1 cellular context compared by ENCODE assay signal in the genomic region with DNA sequence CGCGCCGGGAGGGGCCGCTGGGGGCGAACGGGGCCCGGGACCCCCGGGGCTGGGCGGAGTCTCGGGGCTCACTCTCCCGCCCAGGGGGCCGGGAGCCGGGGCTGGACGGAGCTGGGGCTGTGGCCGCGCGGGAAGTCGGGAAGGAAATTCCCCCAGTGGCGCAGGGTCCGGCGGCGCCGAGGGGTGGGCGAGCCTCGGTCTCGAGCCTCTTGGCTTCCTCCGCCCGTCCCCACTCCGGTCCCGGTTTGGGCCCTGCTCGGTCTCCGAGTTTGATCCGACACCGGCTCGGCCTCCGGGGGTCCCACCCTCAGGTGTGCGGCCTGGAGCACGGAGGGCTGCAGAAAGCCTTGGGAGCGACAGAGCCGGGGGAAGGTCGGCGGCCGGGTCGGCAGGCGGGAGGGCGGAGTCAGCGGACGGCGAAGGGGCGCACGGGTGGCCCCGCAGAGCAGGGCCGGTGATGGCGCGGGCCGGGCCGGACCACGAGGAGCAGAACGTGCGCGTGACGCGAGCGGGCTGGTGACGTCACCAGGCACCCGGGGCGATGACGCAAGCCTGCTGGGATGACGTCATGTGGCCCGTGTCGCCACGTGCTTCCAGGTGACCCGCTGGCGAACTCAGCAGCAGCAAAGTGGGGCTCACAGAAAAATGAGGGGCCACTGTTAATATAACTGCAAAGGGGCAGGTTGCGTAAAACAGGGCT.
TF ChIP-seq lines count a peak whose summit lies in the region.

No MANE protein-coding gene starts in this region.

TF ChIP-seq in K562, 482 proteins besides CTCF, POLR2A, EP300 and RAD21 (continued from another document and continues in another):
- TF ChIP-seq ZNF609 (CRISPR knock-in tag; IDR thresholded peaks at IDR 0.05; ENCODE audit: borderline replicate concordance) = peak; percentile 98
- no peak for TF ChIP-seq CCAR2 (IDR thresholded peaks at IDR 0.05; ENCODE audit: low read depth, low read length)
- no peak for TF ChIP-seq ZNF384 (IDR thresholded peaks at IDR 0.05; ENCODE audit: low read depth, low read length)
- TF ChIP-seq ZNF197 (CRISPR knock-in tag; IDR thresholded peaks at IDR 0.05; ENCODE audit: low read depth) = 0 out of 2 replicates have a peak, but pooled peaks have one; percentile 54
- peak; percentile 66 for TF ChIP-seq TFE3 (CRISPR knock-in tag; IDR thresholded peaks at IDR 0.05)
- peak; percentile 91; the same call in 1 of the 2 replicates for TF ChIP-seq ZNF76 (CRISPR knock-in tag; IDR thresholded peaks at IDR 0.05; ENCODE audit: borderline replicate concordance)
- TF ChIP-seq BRF1 (IDR thresholded peaks at IDR 0.05; ENCODE audit: borderline replicate concordance, extremely low read depth, insufficient read length) = no peak
- no peak for TF ChIP-seq CEBPZ (IDR thresholded peaks at IDR 0.05; ENCODE audit: borderline replicate concordance, low read depth, low read length)
- TF ChIP-seq, protein P1, sequence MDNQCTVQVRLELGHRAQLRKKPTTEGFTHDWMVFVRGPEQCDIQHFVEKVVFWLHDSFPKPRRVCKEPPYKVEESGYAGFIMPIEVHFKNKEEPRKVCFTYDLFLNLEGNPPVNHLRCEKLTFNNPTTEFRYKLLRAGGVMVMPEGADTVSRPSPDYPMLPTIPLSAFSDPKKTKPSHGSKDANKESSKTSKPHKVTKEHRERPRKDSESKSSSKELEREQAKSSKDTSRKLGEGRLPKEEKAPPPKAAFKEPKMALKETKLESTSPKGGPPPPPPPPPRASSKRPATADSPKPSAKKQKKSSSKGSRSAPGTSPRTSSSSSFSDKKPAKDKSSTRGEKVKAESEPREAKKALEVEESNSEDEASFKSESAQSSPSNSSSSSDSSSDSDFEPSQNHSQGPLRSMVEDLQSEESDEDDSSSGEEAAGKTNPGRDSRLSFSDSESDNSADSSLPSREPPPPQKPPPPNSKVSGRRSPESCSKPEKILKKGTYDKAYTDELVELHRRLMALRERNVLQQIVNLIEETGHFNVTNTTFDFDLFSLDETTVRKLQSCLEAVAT (IDR thresholded peaks at IDR 0.05) = peak in 1 of 2 experiments; percentile 45; a peak in 1 of 4 replicates
- TF ChIP-seq ARID2 (IDR thresholded peaks at IDR 0.05) = no peak
- TF ChIP-seq, protein P2, sequence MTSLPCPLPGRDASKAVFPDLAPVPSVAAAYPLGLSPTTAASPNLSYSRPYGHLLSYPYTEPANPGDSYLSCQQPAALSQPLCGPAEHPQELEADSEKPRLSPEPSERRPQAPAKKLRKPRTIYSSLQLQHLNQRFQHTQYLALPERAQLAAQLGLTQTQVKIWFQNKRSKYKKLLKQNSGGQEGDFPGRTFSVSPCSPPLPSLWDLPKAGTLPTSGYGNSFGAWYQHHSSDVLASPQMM (CRISPR knock-in tag; IDR thresholded peaks at IDR 0.05) = no peak
- peak; percentile 62; the same call in 1 of the 2 replicates for TF ChIP-seq SNIP1 (IDR thresholded peaks at IDR 0.05; ENCODE audit: low read depth)
- no peak for TF ChIP-seq HNRNPK (IDR thresholded peaks at IDR 0.05; ENCODE audit: low read depth, low read length, poor library complexity, severe bottlenecking)
- peak; percentile 95 for TF ChIP-seq SP1 (CRISPR knock-in tag; IDR thresholded peaks at IDR 0.05)
- TF ChIP-seq TAL1 (IDR thresholded peaks at IDR 0.05) = no peak
- no peak for TF ChIP-seq SRSF1 (IDR thresholded peaks at IDR 0.05; ENCODE audit: low read depth, low read length)
- TF ChIP-seq HDAC3 (IDR thresholded peaks at IDR 0.05; ENCODE audit: borderline replicate concordance, partially characterized antibody) = no peak
- no peak for TF ChIP-seq ZNF140 (CRISPR knock-in tag; IDR thresholded peaks at IDR 0.05)
- no peak; the same call in 1 of the 2 replicates for TF ChIP-seq ZSCAN29 (IDR thresholded peaks at IDR 0.05)
- TF ChIP-seq ZBED1 (IDR thresholded peaks at IDR 0.05) = no peak
- TF ChIP-seq MED1 (CRISPR knock-in tag; IDR thresholded peaks at IDR 0.05; ENCODE audit: borderline replicate concordance) = peak; percentile 93; the same call in 1 of the 2 replicates
- TF ChIP-seq ZEB2 (IDR thresholded peaks at IDR 0.05) = peak; percentile 81
- TF ChIP-seq, protein P3, sequence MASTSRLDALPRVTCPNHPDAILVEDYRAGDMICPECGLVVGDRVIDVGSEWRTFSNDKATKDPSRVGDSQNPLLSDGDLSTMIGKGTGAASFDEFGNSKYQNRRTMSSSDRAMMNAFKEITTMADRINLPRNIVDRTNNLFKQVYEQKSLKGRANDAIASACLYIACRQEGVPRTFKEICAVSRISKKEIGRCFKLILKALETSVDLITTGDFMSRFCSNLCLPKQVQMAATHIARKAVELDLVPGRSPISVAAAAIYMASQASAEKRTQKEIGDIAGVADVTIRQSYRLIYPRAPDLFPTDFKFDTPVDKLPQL (IDR thresholded peaks at IDR 0.05; ENCODE audit: extremely low read depth, insufficient read length) = no peak
- no peak for TF ChIP-seq FOXM1 (IDR thresholded peaks at IDR 0.05; ENCODE audit: low read depth)
- peak; percentile 98 for TF ChIP-seq FOXM1 (CRISPR knock-in tag; IDR thresholded peaks at IDR 0.05; ENCODE audit: low read depth)
- TF ChIP-seq ZNF23 (CRISPR knock-in tag; IDR thresholded peaks at IDR 0.05) = no peak
- peak; percentile 73 to 82; a peak in 3 of 4 replicates for TF ChIP-seq MAZ (CRISPR knock-in tag; conservative IDR thresholded peaks at IDR 0.05 in 1 of 2, IDR thresholded peaks at IDR 0.05 in 1 of 2)
- no peak for TF ChIP-seq NFYB (IDR thresholded peaks at IDR 0.05; ENCODE audit: extremely low read depth, insufficient read length)
- TF ChIP-seq FOXA1 (IDR thresholded peaks at IDR 0.05; ENCODE audit: borderline replicate concordance) = no peak
- TF ChIP-seq CEBPB (tag; IDR thresholded peaks at IDR 0.05) = peak; percentile 98
- no peak for TF ChIP-seq ZNF830 (CRISPR knock-in tag; IDR thresholded peaks at IDR 0.05)
- TF ChIP-seq U2AF2 (optimal IDR thresholded peaks at IDR 0.05; ENCODE audit: low read depth, low read length) = no peak
- TF ChIP-seq FOXJ2 (tag; IDR thresholded peaks at IDR 0.05) = no peak
- TF ChIP-seq NR1H2 (CRISPR knock-in tag; IDR thresholded peaks at IDR 0.05) = peak; percentile 96
- TF ChIP-seq, protein P4, sequence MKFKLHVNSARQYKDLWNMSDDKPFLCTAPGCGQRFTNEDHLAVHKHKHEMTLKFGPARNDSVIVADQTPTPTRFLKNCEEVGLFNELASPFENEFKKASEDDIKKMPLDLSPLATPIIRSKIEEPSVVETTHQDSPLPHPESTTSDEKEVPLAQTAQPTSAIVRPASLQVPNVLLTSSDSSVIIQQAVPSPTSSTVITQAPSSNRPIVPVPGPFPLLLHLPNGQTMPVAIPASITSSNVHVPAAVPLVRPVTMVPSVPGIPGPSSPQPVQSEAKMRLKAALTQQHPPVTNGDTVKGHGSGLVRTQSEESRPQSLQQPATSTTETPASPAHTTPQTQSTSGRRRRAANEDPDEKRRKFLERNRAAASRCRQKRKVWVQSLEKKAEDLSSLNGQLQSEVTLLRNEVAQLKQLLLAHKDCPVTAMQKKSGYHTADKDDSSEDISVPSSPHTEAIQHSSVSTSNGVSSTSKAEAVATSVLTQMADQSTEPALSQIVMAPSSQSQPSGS (CRISPR knock-in tag; IDR thresholded peaks at IDR 0.05) = peak; percentile 100
- peak; percentile 58 for TF ChIP-seq POLR2B (IDR thresholded peaks at IDR 0.05; ENCODE audit: low read depth, partially characterized antibody)
- TF ChIP-seq RBM22 (IDR thresholded peaks at IDR 0.05; ENCODE audit: low read depth, low read length, poor library complexity, severe bottlenecking) = peak; percentile 39
- TF ChIP-seq PCBP2 (IDR thresholded peaks at IDR 0.05; ENCODE audit: low read depth, low read length, poor library complexity, severe bottlenecking) = peak; percentile 75
- TF ChIP-seq KAT7 (CRISPR knock-in tag; IDR thresholded peaks at IDR 0.05; ENCODE audit: borderline replicate concordance) = peak; percentile 100
- TF ChIP-seq NFRKB (IDR thresholded peaks at IDR 0.05; ENCODE audit: low read depth) = no peak; the same call in 1 of the 2 replicates
- TF ChIP-seq TCF7 (IDR thresholded peaks at IDR 0.05; ENCODE audit: borderline replicate concordance) = no peak; the same call in 1 of the 2 replicates
- TF ChIP-seq IFI16 (CRISPR knock-in tag; IDR thresholded peaks at IDR 0.05) = no peak
- TF ChIP-seq, protein P5, sequence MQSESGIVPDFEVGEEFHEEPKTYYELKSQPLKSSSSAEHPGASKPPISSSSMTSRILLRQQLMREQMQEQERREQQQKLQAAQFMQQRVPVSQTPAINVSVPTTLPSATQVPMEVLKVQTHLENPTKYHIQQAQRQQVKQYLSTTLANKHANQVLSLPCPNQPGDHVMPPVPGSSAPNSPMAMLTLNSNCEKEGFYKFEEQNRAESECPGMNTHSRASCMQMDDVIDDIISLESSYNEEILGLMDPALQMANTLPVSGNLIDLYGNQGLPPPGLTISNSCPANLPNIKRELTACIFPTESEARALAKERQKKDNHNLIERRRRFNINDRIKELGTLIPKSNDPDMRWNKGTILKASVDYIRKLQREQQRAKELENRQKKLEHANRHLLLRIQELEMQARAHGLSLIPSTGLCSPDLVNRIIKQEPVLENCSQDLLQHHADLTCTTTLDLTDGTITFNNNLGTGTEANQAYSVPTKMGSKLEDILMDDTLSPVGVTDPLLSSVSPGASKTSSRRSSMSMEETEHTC (IDR thresholded peaks at IDR 0.05) = peak; percentile 79; the same call in 1 of the 2 replicates
- TF ChIP-seq RFX5 (IDR thresholded peaks at IDR 0.05; ENCODE audit: low read depth, low read length) = peak; percentile 76; the same call in 1 of the 2 replicates
- TF ChIP-seq, protein P6, sequence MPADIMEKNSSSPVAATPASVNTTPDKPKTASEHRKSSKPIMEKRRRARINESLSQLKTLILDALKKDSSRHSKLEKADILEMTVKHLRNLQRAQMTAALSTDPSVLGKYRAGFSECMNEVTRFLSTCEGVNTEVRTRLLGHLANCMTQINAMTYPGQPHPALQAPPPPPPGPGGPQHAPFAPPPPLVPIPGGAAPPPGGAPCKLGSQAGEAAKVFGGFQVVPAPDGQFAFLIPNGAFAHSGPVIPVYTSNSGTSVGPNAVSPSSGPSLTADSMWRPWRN (IDR thresholded peaks at IDR 0.05; ENCODE audit: low read depth) = peak; percentile 35; the same call in 1 of the 2 replicates
- TF ChIP-seq ZBTB8A (IDR thresholded peaks at IDR 0.05; ENCODE audit: partially characterized antibody) = no peak
- TF ChIP-seq ZNF311 (CRISPR knock-in tag; IDR thresholded peaks at IDR 0.05) = peak; percentile 28; the same call in 1 of the 2 replicates
- TF ChIP-seq ZNF696 (CRISPR knock-in tag; conservative IDR thresholded peaks at IDR 0.05) = no peak
